ENCODE assay signal across 10 cellular contexts in genomic region chr17:40871316-40871715, GRCh38. TPM values are rescaled to one million over a fixed set of nuclear protein-coding genes. Genes with fewer than 3 reads are reported as not detected.
"Had no signal": no experiment of that assay in that cellular context is flagged by ENCODE, and none has a peak within 500 bp of the region (broad histone marks: within the 10 kb centered on the region; RNA-seq: fewer than 3 reads in every experiment).

No MANE protein-coding gene starts in this region.

- H3K36me3 ChIP-seq: HAP-1 had no signal

- H3K4me1 ChIP-seq: HAP-1 had no signal

- H3K9ac ChIP-seq: GM23248 had no signal

- DNase-seq: GM23248, GOT3, H7, HFFc6, KG1 had no signal

- ATAC-seq: HCT116, HepG2 had no signal

- H3K9me3 ChIP-seq: HAP-1 had no signal

- H3K4me3 ChIP-seq: GM23248, HAP-1 had no signal

RNA-seq across cellular contexts. Expression of gene KRT12, which starts 4.3 kb away (rescaled TPM):
- total RNA-seq: GM23248, H4, H7, HFFc6, HT1080 had no signal

RNA-seq across cellular contexts. Expression of gene KRT20, which starts 13.7 kb away (rescaled TPM):
- total RNA-seq: GM23248, H4, H7, HFFc6, HT1080 had no signal
